ENCODE assay signal across 1 cellular context in the genomic region with DNA sequence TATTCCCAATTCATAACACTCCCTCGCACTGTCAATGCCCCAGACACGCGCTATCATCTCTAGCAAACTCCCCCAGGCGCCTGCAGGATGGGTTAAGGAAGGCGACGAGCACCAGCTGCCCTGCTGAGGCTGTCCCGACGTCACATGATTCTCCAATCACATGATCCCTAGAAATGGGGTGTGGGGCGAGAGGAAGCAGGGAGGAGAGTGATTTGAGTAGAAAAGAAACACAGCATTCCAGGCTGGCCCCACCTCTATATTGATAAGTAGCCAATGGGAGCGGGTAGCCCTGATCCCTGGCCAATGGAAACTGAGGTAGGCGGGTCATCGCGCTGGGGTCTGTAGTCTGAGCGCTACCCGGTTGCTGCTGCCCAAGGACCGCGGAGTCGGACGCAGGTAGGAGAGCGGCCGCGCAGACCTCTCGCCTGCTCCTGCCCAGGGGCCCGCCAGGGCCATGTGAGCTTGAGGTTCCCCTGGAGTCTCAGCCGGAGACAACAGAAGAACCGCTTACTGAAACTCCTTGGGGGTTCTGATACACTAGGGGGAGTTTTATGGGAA.
A peak's percentile ranks its signal among the peaks of the same experiment; 100 is the strongest.
TF ChIP-seq lines count a peak whose summit lies in the region.

GRN (plus strand) TSS at position 364 of the 558 bp plus-strand sequence. CDS start 3,863 bp downstream, outside the sequence.

TF ChIP-seq in HepG2, 621 proteins besides CTCF, POLR2A, EP300 and RAD21 (continued from another document and continues in another):
- TF ChIP-seq, protein P1, sequence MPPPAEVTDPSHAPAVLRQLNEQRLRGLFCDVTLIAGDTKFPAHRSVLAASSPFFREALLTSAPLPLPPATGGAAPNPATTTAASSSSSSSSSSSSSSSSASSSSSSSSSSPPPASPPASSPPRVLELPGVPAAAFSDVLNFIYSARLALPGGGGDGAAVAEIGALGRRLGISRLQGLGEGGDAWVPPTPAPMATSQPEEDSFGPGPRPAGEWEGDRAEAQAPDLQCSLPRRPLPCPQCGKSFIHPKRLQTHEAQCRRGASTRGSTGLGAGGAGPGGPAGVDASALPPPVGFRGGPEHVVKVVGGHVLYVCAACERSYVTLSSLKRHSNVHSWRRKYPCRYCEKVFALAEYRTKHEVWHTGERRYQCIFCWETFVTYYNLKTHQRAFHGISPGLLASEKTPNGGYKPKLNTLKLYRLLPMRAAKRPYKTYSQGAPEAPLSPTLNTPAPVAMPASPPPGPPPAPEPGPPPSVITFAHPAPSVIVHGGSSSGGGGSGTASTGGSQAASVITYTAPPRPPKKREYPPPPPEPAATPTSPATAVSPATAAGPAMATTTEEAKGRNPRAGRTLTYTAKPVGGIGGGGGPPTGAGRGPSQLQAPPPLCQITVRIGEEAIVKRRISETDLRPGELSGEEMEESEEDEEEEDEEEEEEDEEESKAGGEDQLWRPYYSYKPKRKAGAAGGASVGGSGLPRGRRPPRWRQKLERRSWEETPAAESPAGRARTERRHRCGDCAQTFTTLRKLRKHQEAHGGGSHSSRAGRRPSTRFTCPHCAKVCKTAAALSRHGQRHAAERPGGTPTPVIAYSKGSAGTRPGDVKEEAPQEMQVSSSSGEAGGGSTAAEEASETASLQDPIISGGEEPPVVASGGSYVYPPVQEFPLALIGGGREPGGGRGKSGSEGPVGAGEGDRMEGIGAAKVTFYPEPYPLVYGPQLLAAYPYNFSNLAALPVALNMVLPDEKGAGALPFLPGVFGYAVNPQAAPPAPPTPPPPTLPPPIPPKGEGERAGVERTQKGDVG (CRISPR knock-in tag; IDR thresholded peaks at IDR 0.05; ENCODE audit: borderline replicate concordance), result 0 out of 2 replicates have a peak, but pooled peaks have one; percentile 15
- peak; percentile 99 for TF ChIP-seq GATAD1 (CRISPR knock-in tag; IDR thresholded peaks at IDR 0.05)
- no peak for TF ChIP-seq DNMT1 (CRISPR knock-in tag; IDR thresholded peaks at IDR 0.05)
- peak; percentile 7; the same call in 1 of the 2 replicates for TF ChIP-seq ZFP36L1 (CRISPR knock-in tag; IDR thresholded peaks at IDR 0.05)
- TF ChIP-seq, protein P2, sequence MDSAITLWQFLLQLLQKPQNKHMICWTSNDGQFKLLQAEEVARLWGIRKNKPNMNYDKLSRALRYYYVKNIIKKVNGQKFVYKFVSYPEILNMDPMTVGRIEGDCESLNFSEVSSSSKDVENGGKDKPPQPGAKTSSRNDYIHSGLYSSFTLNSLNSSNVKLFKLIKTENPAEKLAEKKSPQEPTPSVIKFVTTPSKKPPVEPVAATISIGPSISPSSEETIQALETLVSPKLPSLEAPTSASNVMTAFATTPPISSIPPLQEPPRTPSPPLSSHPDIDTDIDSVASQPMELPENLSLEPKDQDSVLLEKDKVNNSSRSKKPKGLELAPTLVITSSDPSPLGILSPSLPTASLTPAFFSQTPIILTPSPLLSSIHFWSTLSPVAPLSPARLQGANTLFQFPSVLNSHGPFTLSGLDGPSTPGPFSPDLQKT (CRISPR knock-in tag; IDR thresholded peaks at IDR 0.05; ENCODE audit: borderline replicate concordance), result no peak
- TF ChIP-seq ELF1 (CRISPR knock-in tag; IDR thresholded peaks at IDR 0.05), result peak; percentile 80
- no peak for TF ChIP-seq HNRNPH1 (optimal IDR thresholded peaks at IDR 0.05; ENCODE audit: low read depth, low read length)
- TF ChIP-seq, protein P3, sequence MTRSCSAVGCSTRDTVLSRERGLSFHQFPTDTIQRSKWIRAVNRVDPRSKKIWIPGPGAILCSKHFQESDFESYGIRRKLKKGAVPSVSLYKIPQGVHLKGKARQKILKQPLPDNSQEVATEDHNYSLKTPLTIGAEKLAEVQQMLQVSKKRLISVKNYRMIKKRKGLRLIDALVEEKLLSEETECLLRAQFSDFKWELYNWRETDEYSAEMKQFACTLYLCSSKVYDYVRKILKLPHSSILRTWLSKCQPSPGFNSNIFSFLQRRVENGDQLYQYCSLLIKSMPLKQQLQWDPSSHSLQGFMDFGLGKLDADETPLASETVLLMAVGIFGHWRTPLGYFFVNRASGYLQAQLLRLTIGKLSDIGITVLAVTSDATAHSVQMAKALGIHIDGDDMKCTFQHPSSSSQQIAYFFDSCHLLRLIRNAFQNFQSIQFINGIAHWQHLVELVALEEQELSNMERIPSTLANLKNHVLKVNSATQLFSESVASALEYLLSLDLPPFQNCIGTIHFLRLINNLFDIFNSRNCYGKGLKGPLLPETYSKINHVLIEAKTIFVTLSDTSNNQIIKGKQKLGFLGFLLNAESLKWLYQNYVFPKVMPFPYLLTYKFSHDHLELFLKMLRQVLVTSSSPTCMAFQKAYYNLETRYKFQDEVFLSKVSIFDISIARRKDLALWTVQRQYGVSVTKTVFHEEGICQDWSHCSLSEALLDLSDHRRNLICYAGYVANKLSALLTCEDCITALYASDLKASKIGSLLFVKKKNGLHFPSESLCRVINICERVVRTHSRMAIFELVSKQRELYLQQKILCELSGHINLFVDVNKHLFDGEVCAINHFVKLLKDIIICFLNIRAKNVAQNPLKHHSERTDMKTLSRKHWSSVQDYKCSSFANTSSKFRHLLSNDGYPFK (CRISPR knock-in tag; IDR thresholded peaks at IDR 0.05; ENCODE audit: borderline replicate concordance), result no peak
- TF ChIP-seq BORCS8-MEF2B (CRISPR knock-in tag; IDR thresholded peaks at IDR 0.05), result no peak; the same call in 1 of the 2 replicates
- peak; percentile 66; the same call in 1 of the 2 replicates for TF ChIP-seq TFDP1 (CRISPR knock-in tag; IDR thresholded peaks at IDR 0.05; ENCODE audit: borderline replicate concordance)
- TF ChIP-seq KMT2B (CRISPR knock-in tag; IDR thresholded peaks at IDR 0.05), result peak; percentile 81
- peak; percentile 76; the same call in 1 of the 2 replicates for TF ChIP-seq ETV6 (CRISPR knock-in tag; conservative IDR thresholded peaks at IDR 0.05)
- no peak for TF ChIP-seq NR2F6 (IDR thresholded peaks at IDR 0.05)
- peak; percentile 61; the same call in 1 of the 2 replicates for TF ChIP-seq NR2F6 (CRISPR knock-in tag; IDR thresholded peaks at IDR 0.05)
- peak; percentile 75; the same call in 1 of the 2 replicates for TF ChIP-seq HMGXB3 (CRISPR knock-in tag; IDR thresholded peaks at IDR 0.05; ENCODE audit: borderline replicate concordance)
- TF ChIP-seq, protein P4, sequence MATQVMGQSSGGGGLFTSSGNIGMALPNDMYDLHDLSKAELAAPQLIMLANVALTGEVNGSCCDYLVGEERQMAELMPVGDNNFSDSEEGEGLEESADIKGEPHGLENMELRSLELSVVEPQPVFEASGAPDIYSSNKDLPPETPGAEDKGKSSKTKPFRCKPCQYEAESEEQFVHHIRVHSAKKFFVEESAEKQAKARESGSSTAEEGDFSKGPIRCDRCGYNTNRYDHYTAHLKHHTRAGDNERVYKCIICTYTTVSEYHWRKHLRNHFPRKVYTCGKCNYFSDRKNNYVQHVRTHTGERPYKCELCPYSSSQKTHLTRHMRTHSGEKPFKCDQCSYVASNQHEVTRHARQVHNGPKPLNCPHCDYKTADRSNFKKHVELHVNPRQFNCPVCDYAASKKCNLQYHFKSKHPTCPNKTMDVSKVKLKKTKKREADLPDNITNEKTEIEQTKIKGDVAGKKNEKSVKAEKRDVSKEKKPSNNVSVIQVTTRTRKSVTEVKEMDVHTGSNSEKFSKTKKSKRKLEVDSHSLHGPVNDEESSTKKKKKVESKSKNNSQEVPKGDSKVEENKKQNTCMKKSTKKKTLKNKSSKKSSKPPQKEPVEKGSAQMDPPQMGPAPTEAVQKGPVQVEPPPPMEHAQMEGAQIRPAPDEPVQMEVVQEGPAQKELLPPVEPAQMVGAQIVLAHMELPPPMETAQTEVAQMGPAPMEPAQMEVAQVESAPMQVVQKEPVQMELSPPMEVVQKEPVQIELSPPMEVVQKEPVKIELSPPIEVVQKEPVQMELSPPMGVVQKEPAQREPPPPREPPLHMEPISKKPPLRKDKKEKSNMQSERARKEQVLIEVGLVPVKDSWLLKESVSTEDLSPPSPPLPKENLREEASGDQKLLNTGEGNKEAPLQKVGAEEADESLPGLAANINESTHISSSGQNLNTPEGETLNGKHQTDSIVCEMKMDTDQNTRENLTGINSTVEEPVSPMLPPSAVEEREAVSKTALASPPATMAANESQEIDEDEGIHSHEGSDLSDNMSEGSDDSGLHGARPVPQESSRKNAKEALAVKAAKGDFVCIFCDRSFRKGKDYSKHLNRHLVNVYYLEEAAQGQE (IDR thresholded peaks at IDR 0.05; ENCODE audit: borderline replicate concordance in 1 of 2, low read depth in 1 of 2, low read length in 2 of 2), result peak in 1 of 2 experiments; percentile 26; a peak in 2 of 4 replicates
- no peak for TF ChIP-seq FOXO4 (CRISPR knock-in tag; conservative IDR thresholded peaks at IDR 0.05)
- TF ChIP-seq ZNF839 (CRISPR knock-in tag; IDR thresholded peaks at IDR 0.05; ENCODE audit: borderline replicate concordance), result no peak
- TF ChIP-seq MIXL1 (CRISPR knock-in tag; IDR thresholded peaks at IDR 0.05), result peak; percentile 94
- TF ChIP-seq GFI1 (CRISPR knock-in tag; IDR thresholded peaks at IDR 0.05; ENCODE audit: borderline replicate concordance), result 0 out of 2 replicates have a peak, but pooled peaks have one; percentile 33
- TF ChIP-seq ZNF546 (CRISPR knock-in tag; conservative IDR thresholded peaks at IDR 0.05), result 0 out of 2 replicates have a peak, but pooled peaks have one; percentile 24
- no peak for TF ChIP-seq REXO4 (CRISPR knock-in tag; IDR thresholded peaks at IDR 0.05; ENCODE audit: borderline replicate concordance)
- TF ChIP-seq, protein P5, sequence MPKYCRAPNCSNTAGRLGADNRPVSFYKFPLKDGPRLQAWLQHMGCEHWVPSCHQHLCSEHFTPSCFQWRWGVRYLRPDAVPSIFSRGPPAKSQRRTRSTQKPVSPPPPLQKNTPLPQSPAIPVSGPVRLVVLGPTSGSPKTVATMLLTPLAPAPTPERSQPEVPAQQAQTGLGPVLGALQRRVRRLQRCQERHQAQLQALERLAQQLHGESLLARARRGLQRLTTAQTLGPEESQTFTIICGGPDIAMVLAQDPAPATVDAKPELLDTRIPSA (CRISPR knock-in tag; IDR thresholded peaks at IDR 0.05; ENCODE audit: borderline replicate concordance), result peak; percentile 57; the same call in 1 of the 2 replicates
- TF ChIP-seq ZNF878 (CRISPR knock-in tag; IDR thresholded peaks at IDR 0.05), result peak; percentile 87; the same call in 1 of the 2 replicates
- no peak for TF ChIP-seq TCF12 (IDR thresholded peaks at IDR 0.05)
- TF ChIP-seq TCF12 (CRISPR knock-in tag; IDR thresholded peaks at IDR 0.05), result 0 out of 2 replicates have a peak, but pooled peaks have one; percentile 77
- TF ChIP-seq NKX3-1 (CRISPR knock-in tag; IDR thresholded peaks at IDR 0.05), result no peak
- TF ChIP-seq PHF8 (CRISPR knock-in tag; IDR thresholded peaks at IDR 0.05), result peak; percentile 89
- no peak for TF ChIP-seq SOX13 (IDR thresholded peaks at IDR 0.05)
- TF ChIP-seq SOX13 (CRISPR knock-in tag; conservative IDR thresholded peaks at IDR 0.05 in 1 of 2, IDR thresholded peaks at IDR 0.05 in 1 of 2), result peak in 1 of 2 experiments; percentile 49; a peak in 2 of 4 replicates
- no peak for TF ChIP-seq KLF15 (CRISPR knock-in tag; IDR thresholded peaks at IDR 0.05; ENCODE audit: borderline replicate concordance)
- no peak; the same call in none of the 2 replicates for TF ChIP-seq ZNF777 (CRISPR knock-in tag; IDR thresholded peaks at IDR 0.05)
- peak; percentile 15; the same call in 1 of the 2 replicates for TF ChIP-seq SMAD1 (CRISPR knock-in tag; IDR thresholded peaks at IDR 0.05; ENCODE audit: borderline replicate concordance, low read depth)
- TF ChIP-seq ZNF589 (CRISPR knock-in tag; conservative IDR thresholded peaks at IDR 0.05), result 0 out of 2 replicates have a peak, but pooled peaks have one; percentile 10
